In the genomic region with DNA sequence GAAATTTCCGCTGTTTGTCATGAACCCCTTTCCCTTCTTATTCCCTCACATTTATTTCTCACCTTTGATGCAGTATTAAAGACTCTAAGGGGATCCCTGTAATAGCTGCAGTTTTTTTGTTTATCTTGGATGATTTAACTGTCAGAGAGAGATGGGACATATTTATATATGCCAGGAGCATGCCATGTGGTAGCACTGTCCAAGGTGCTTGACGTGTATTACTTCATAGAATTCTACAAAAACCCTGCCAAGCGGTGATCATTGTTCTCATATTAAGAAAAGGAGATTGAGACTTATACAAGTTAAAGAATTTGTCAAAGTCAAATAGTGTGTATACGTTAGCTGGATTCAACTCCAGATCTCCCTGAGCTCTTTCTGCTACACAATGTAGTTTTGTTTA, we compare ENCODE assay signal across 22 cellular contexts.
DNase-seq lines count a peak whose midpoint lies in the region; ATAC-seq and TF ChIP-seq lines count a peak whose summit lies in the region.
"Had no signal": no experiment of that assay in that cellular context is flagged by ENCODE, and none has a peak within 500 bp of the region (broad histone marks: within the 10 kb centered on the region; RNA-seq: fewer than 3 reads in every experiment).

No MANE protein-coding gene starts in this region.

- H3K9me3 Mint-ChIP-seq in GM23338 = no peaks in the 10 kb centered on the region
- H3K9me3 Mint-ChIP-seq: HFFc6 had no signal

- H3K27ac ChIP-seq in SK-N-SH (ENCODE audit: low read depth in 2 of 2, low read length in 1 of 2) (no peak overlapping the region), GM23338 (ENCODE audit: low read depth) (no peak overlapping the region), IMR-90 (ENCODE audit: insufficient read depth, low read length) (no peak overlapping the region), Panc1 (ENCODE audit: low read length) (peak overlapping the region; percentile 98), hepatocyte (no peak overlapping the region)
- H3K27ac ChIP-seq: 22Rv1; BLaER1 treated with 17β-estradiol and CSF1 and Interleukin-3, amounts not matched to agents 10 nM and 100 nM had no signal

- no peak for TF ChIP-seq CTCF in SK-N-SH (IDR thresholded peaks at IDR 0.05)
- no peak for TF ChIP-seq CTCF in GM23338 (conservative IDR thresholded peaks at IDR 0.05; ENCODE audit: low read depth in 2 of 2)
- TF ChIP-seq CTCF in IMR-90 (conservative IDR thresholded peaks at IDR 0.05; ENCODE audit: low read depth, low read length) = no peak
- TF ChIP-seq CTCF in Panc1 (IDR thresholded peaks at IDR 0.05) = no peak
- no peak for TF ChIP-seq CTCF in hepatocyte (IDR thresholded peaks at IDR 0.05; ENCODE audit: poor library complexity)

- peaks cover 4% of the 10 kb centered on the region for H3K27me3 Mint-ChIP-seq in GM23338 (ENCODE audit: insufficient read depth, low read depth, poor library complexity)
- H3K27me3 Mint-ChIP-seq: CD4-positive, alpha-beta T cell; CD8-positive, alpha-beta memory T cell had no signal

- H3K4ac ChIP-seq in IMR-90 (ENCODE audit: low read depth, low read length) = no peak overlapping the region

- no peak for ATAC-seq in SK-N-SH treated with all-trans-retinoic acid at 6 μM for 48 hours
- no peak for ATAC-seq in GM23338
- no peak for ATAC-seq in IMR-90 (ENCODE audit: low read depth)
- ATAC-seq in Panc1 = no peak

- no peak overlapping the region for H3K27ac Mint-ChIP-seq in GM23338
- H3K27ac Mint-ChIP-seq: CD14-positive monocyte; CD4-positive, alpha-beta T cell; HFFc6 had no signal

- H3K79me2 ChIP-seq in SK-N-SH (ENCODE audit: insufficient read depth) (no peaks in the 10 kb centered on the region), GM23338 (replicated peaks; ENCODE audit: insufficient read depth) (no peaks in the 10 kb centered on the region), hepatocyte (no peaks in the 10 kb centered on the region)

- no peak overlapping the region for H4K8ac ChIP-seq in IMR-90 (ENCODE audit: low read depth in 2 of 2, low read length in 2 of 2)

- H3K4me2 ChIP-seq in SK-N-SH = no peak overlapping the region
- H3K4me2 ChIP-seq in GM23338 = no peak overlapping the region
- no peak overlapping the region for H3K4me2 ChIP-seq in IMR-90 (ENCODE audit: low read depth, low read length)
- H3K4me2 ChIP-seq in hepatocyte = no peak overlapping the region
- H3K4me2 ChIP-seq: BLaER1 treated with 17β-estradiol and CSF1 and Interleukin-3, amounts not matched to agents 10 nM and 100 nM had no signal

- H3K9me3 ChIP-seq in SK-N-SH (no peaks in the 10 kb centered on the region), IMR-90 (ENCODE audit: control insufficient read depth, insufficient read depth, low read length) (no peaks in the 10 kb centered on the region), Panc1 (ENCODE audit: control insufficient read depth, insufficient read depth, low read depth, low read length) (no peaks in the 10 kb centered on the region), hepatocyte (ENCODE audit: low read depth) (no peaks in the 10 kb centered on the region)
- H3K9me3 ChIP-seq: BE2C; BLaER1 treated with 17β-estradiol and CSF1 and Interleukin-3, amounts not matched to agents 10 nM and 100 nM had no signal

- no peak overlapping the region for H3K18ac ChIP-seq in IMR-90 (ENCODE audit: low read depth, low read length)

- H2BK5ac ChIP-seq in IMR-90 (ENCODE audit: low read depth, low read length, poor library complexity, severe bottlenecking) = no peak overlapping the region

- no peak overlapping the region for H2BK20ac ChIP-seq in IMR-90 (ENCODE audit: low read depth, low read length)

- TF ChIP-seq EP300 in SK-N-SH (IDR thresholded peaks at IDR 0.05; ENCODE audit: borderline replicate concordance in 1 of 2, low read depth in 1 of 2, low read length in 1 of 2) = no peak

- intact Hi-C loops in IMR-90 (cut with micrococcal nuclease) (no loop called here), Panc1 (cut with micrococcal nuclease; ENCODE audit: unreplicated experiment) (loop anchor here (5.0 kb wide), 1 partner anchor 33 kb away; no protein-coding TSS in a partner anchor), posterior vena cava (cut with DNase I) (no loop called here)

- peaks cover 16% of the 10 kb centered on the region for H3K4me1 Mint-ChIP-seq in GM23338

- peaks cover 3% of the 10 kb centered on the region for H3K9me1 ChIP-seq in IMR-90 (ENCODE audit: insufficient read depth, low read length)

- no peaks in the 10 kb centered on the region for H3K36me3 Mint-ChIP-seq in GM23338 (ENCODE audit: low read depth)
- H3K36me3 Mint-ChIP-seq: CD14-positive monocyte; CD8-positive, alpha-beta memory T cell had no signal

- no peak overlapping the region for H2BK120ac ChIP-seq in IMR-90 (ENCODE audit: low read depth, low read length)

- no peak overlapping the region for H4K5ac ChIP-seq in IMR-90 (ENCODE audit: low read depth, low read length)

- in situ Hi-C loops in IMR-90 (cut with MboI; ENCODE audit: low sequenced_read_pairs) = no loop called here
- in situ Hi-C loops in Panc1 (cut with HindIII; ENCODE audit: low pct_unique_long_range_greater_than_20kb, low sequenced_read_pairs) = no loop called here

- H3K36me3 ChIP-seq in SK-N-SH (replicated peaks in 1 of 2; ENCODE audit: control insufficient read depth in 1 of 2, insufficient read depth in 2 of 2, low read length in 1 of 2) (no peaks in the 10 kb centered on the region), GM23338 (ENCODE audit: insufficient read depth) (no peaks in the 10 kb centered on the region), IMR-90 (ENCODE audit: control insufficient read depth, insufficient read depth, low read length) (no peaks in the 10 kb centered on the region), Panc1 (ENCODE audit: control insufficient read depth, insufficient read depth, low read length) (no peaks in the 10 kb centered on the region), hepatocyte (replicated peaks; ENCODE audit: insufficient read depth, low read depth) (no peaks in the 10 kb centered on the region)
- H3K36me3 ChIP-seq: BE2C; BLaER1 treated with 17β-estradiol and CSF1 and Interleukin-3, amounts not matched to agents 10 nM and 100 nM had no signal

- no peak overlapping the region for H2AK9ac ChIP-seq in IMR-90 (replicated peaks; ENCODE audit: low read depth, low read length, poor library complexity)

- no peak for TF ChIP-seq RAD21 in SK-N-SH (IDR thresholded peaks at IDR 0.05; ENCODE audit: low read length)
- no peak for TF ChIP-seq RAD21 in IMR-90 (IDR thresholded peaks at IDR 0.05; ENCODE audit: low read length)

- H4K91ac ChIP-seq in IMR-90 (ENCODE audit: insufficient read depth, low read depth, low read length) = no peak overlapping the region

- POLR2A ChIA-PET in SK-N-SH (lab: Yijun Ruan, JAX) (no interaction called here), IMR-90 (lab: Charles Lee; ENCODE audit: unreplicated experiment) (no interaction called here), Panc1 (lab: Charles Lee) (no interaction called here)

- no peaks in the 10 kb centered on the region for H3K9me2 ChIP-seq in SK-N-SH
- H3K9me2 ChIP-seq in GM23338 (ENCODE audit: insufficient read depth) = no peaks in the 10 kb centered on the region; the same call in 1 of the 2 replicates
- no peaks in the 10 kb centered on the region for H3K9me2 ChIP-seq in hepatocyte (replicated peaks; ENCODE audit: insufficient read depth)

- H3K79me1 ChIP-seq in IMR-90 (ENCODE audit: low read depth in 1 of 2, low read length in 2 of 2) = no peaks in the 10 kb centered on the region

- DNase-seq in SK-N-SH = no peak
- no peak for DNase-seq in GM23338 (ENCODE audit: low spot score)
- DNase-seq in IMR-90 = no peak
- no peak for DNase-seq in Panc1 (ENCODE audit: low read depth, low spot score)
- no peak for DNase-seq in hepatocyte (ENCODE audit: low spot score)
- DNase-seq in activated T-cell treated with anti-CD3 and anti-CD28 coated beads, Interleukin-2, amount 50 U/mL, for 1 hour = no peak
- DNase-seq in posterior vena cava (ENCODE audit: low spot score) = no peak
- DNase-seq: ACHN; AML-193; BE2C; CD4-positive, alpha-beta T cell; CD8-positive, alpha-beta memory T cell; DMS53; DMS79 treated with DMSO at 0.1 percent for 48 hours; GF-D8; H7; HCEC 1CT; HFFc6 had no signal

- H3K4me1 ChIP-seq in SK-N-SH (ENCODE audit: control insufficient read depth in 1 of 2, insufficient read depth in 2 of 2, low read depth in 1 of 2, low read length in 1 of 2) (no peaks in the 10 kb centered on the region; a peak in 2 of 4 replicates), GM23338 (ENCODE audit: insufficient read depth) (peaks cover 16% of the 10 kb centered on the region), IMR-90 (ENCODE audit: control insufficient read depth, insufficient read depth, low read length) (peaks cover 5% of the 10 kb centered on the region), Panc1 (ENCODE audit: control insufficient read depth, insufficient read depth, low read length) (peaks cover 23% of the 10 kb centered on the region), hepatocyte (ENCODE audit: insufficient read depth) (peaks cover 15% of the 10 kb centered on the region)
- H3K4me1 ChIP-seq: BE2C had no signal

- H3K56ac ChIP-seq in IMR-90 (ENCODE audit: extremely low read depth, insufficient read depth, low read length) = no peak overlapping the region

- H3K4me3 Mint-ChIP-seq in GM23338 = no peak overlapping the region
- H3K4me3 Mint-ChIP-seq: CD14-positive monocyte; CD4-positive, alpha-beta T cell; CD8-positive, alpha-beta memory T cell; HFFc6 had no signal

- H3K27me3 ChIP-seq in SK-N-SH (ENCODE audit: insufficient read depth) (no peaks in the 10 kb centered on the region), GM23338 (ENCODE audit: insufficient read depth) (no peaks in the 10 kb centered on the region), IMR-90 (ENCODE audit: control insufficient read depth, insufficient read depth, low read length) (no peaks in the 10 kb centered on the region), Panc1 (ENCODE audit: control insufficient read depth, insufficient read depth, low read length) (no peaks in the 10 kb centered on the region), hepatocyte (no peaks in the 10 kb centered on the region)
- H3K27me3 ChIP-seq: BE2C; BLaER1 treated with 17β-estradiol and CSF1 and Interleukin-3, amounts not matched to agents 10 nM and 100 nM had no signal

- H3K14ac ChIP-seq in IMR-90 (replicated peaks; ENCODE audit: low read depth, low read length) = no peak overlapping the region

- TF ChIP-seq POLR2A in IMR-90 (IDR thresholded peaks at IDR 0.05; ENCODE audit: low read depth, low read length) = no peak

- no peak overlapping the region for H3K23ac ChIP-seq in IMR-90 (ENCODE audit: low read depth, low read length)

- H3K9ac ChIP-seq in SK-N-SH = no peak overlapping the region
- no peak overlapping the region for H3K9ac ChIP-seq in IMR-90 (ENCODE audit: low read depth, low read length)
- H3K9ac ChIP-seq: BLaER1 treated with 17β-estradiol and CSF1 and Interleukin-3, amounts not matched to agents 10 nM and 100 nM had no signal

- H2AFZ ChIP-seq in SK-N-SH (ENCODE audit: low read depth) = no peak overlapping the region
- H2AFZ ChIP-seq in GM23338 = no peak overlapping the region
- no peak overlapping the region for H2AFZ ChIP-seq in IMR-90 (replicated peaks; ENCODE audit: low read length, poor library complexity)
- no peak overlapping the region for H2AFZ ChIP-seq in hepatocyte

- CTCF ChIA-PET in SK-N-SH (lab: Yijun Ruan, JAX) (no interaction called here), IMR-90 (lab: Yijun Ruan, JAX) (no interaction called here), Panc1 (lab: Charles Lee) (no interaction called here)

- 87% methylated on average over 4 of the region's 4 CpGs for WGBS in SK-N-SH (ENCODE audit: low lambda C conversion rate)
- WGBS in IMR-90 (ENCODE audit: extremely low coverage in 2 of 2, insufficient read length in 1 of 2), 2 experiments = no CpG with 5 or more reads among the region's 4 CpGs
- WGBS in hepatocyte (ENCODE audit: low lambda C conversion rate, missing lambda C conversion rate) = 89% methylated on average over 4 of the region's 4 CpGs

- no peak overlapping the region for H2BK15ac ChIP-seq in IMR-90 (ENCODE audit: low read depth, low read length)

- no peak overlapping the region for H2AK5ac ChIP-seq in IMR-90 (ENCODE audit: low read depth, low read length)

- H4K20me1 ChIP-seq in SK-N-SH (ENCODE audit: insufficient read depth) = no peaks in the 10 kb centered on the region
- no peaks in the 10 kb centered on the region for H4K20me1 ChIP-seq in GM23338 (replicated peaks; ENCODE audit: insufficient read depth)
- no peaks in the 10 kb centered on the region for H4K20me1 ChIP-seq in IMR-90 (ENCODE audit: insufficient read depth, low read length)
- H4K20me1 ChIP-seq in hepatocyte (ENCODE audit: insufficient read depth, poor library complexity, severe bottlenecking) = no peaks in the 10 kb centered on the region
- H4K20me1 ChIP-seq: BLaER1 treated with 17β-estradiol and CSF1 and Interleukin-3, amounts not matched to agents 10 nM and 100 nM had no signal

- dilution Hi-C loops in IMR-90 (cut with HindIII; ENCODE audit: low sequenced_read_pairs, unreplicated experiment) = no loop called here

- H3K4me3 ChIP-seq in SK-N-SH (ENCODE audit: low read depth in 2 of 2, low read length in 1 of 2) (no peak overlapping the region), GM23338 (no peak overlapping the region), IMR-90 (ENCODE audit: insufficient read depth, low read depth, low read length) (no peak overlapping the region), Panc1 (ENCODE audit: low read depth in 2 of 2, low read length in 2 of 2) (no peak overlapping the region), hepatocyte (no peak overlapping the region)
- H3K4me3 ChIP-seq: BLaER1 treated with 17β-estradiol and CSF1 and Interleukin-3, amounts not matched to agents 10 nM and 100 nM had no signal

- H3F3A ChIP-seq in SK-N-SH (replicated peaks; ENCODE audit: insufficient read depth) (no peaks in the 10 kb centered on the region), GM23338 (replicated peaks; ENCODE audit: low read depth) (no peaks in the 10 kb centered on the region)

- BruUV-seq in IMR-90 (replicated peaks; lab: Mats Ljungman, UMichigan) = no TSS peak
- BruUV-seq in Panc1 (replicated peaks; lab: Mats Ljungman, UMichigan) = no TSS peak
